In the genomic region with DNA sequence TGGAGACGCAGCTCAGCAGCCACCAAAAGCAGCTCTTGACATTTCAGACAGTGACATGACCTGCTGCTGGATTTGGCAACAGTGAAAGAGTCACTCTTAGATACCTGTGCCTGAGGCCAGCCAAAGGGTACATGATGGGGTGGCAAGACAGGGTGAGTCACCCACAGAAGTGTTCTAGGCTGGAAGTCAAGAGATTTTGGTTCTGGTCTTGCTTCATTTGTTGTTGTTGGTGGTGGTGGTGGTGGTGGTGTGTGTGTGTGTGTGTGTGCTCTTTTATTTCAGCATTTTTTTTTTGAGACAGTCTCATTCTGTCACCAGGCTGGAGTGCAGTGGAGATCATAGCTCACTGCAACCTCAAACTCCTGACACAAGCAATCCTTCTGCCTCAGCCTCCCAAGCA, we compare ENCODE assay signal across 1 cellular context.
TF ChIP-seq lines count a peak whose summit lies in the region.

No MANE protein-coding gene starts in this region.

TF ChIP-seq in H1, 55 proteins besides CTCF, POLR2A, EP300 and RAD21:
- TF ChIP-seq EGR1 (IDR thresholded peaks at IDR 0.05; ENCODE audit: borderline replicate concordance, low read depth, low read length) (no peak), GABPA (IDR thresholded peaks at IDR 0.05; ENCODE audit: borderline replicate concordance, insufficient read depth, low read length) (no peak), BCL11A (IDR thresholded peaks at IDR 0.05; ENCODE audit: low read depth in 2 of 2, low read length in 2 of 2) (no peak), ASH2L (IDR thresholded peaks at IDR 0.05; ENCODE audit: low read length) (no peak)
TF ChIP-seq in H1: peak in this region for 0.
